ENCODE assay signal across 12 cellular contexts in the genomic region with DNA sequence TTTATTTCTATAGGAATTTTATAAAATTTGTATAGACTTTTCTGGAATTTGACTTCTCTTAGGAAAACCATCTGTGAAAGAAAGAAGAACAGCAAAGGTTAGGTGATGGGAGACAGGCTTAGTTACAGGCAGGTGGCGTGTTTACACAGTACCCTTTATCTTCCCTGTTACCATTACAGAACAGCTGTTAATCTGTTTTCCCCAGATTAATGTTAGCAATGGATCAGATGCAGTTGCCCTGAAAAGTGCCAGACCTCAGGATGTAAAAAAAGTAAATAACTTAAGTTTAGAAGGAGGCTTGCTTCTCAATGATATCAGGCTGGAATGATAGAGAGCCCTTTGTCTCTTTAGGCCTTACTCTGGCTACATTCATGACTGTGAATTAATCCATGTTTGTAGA.
A peak's percentile ranks its signal among the peaks of the same experiment; 100 is the strongest.
DNase-seq lines count a peak whose midpoint lies in the region; ATAC-seq and TF ChIP-seq lines count a peak whose summit lies in the region.
"Had no signal": no experiment of that assay in that cellular context is flagged by ENCODE, and none has a peak within 500 bp of the region (broad histone marks: within the 10 kb centered on the region; RNA-seq: fewer than 3 reads in every experiment).

No MANE protein-coding gene starts in this region.

- H3K36me3 ChIP-seq in neuron (ENCODE audit: insufficient read depth, low read length) = no peaks in the 10 kb centered on the region
- H3K36me3 ChIP-seq: BLaER1 treated with 17β-estradiol and CSF1 and Interleukin-3, amounts not matched to agents 10 nM and 100 nM had no signal

- H3K4me1 ChIP-seq in neuron (ENCODE audit: insufficient read depth, low read length) = no peaks in the 10 kb centered on the region
- H3K4me1 ChIP-seq: BLaER1 treated with 17β-estradiol and CSF1 and Interleukin-3, amounts not matched to agents 10 nM and 100 nM had no signal

- no peak overlapping the region for H3K4me3 ChIP-seq in neuron (ENCODE audit: low read length)
- H3K4me3 ChIP-seq: BLaER1 treated with 17β-estradiol and CSF1 and Interleukin-3, amounts not matched to agents 10 nM and 100 nM had no signal

- no peaks in the 10 kb centered on the region for H3K36me3 Mint-ChIP-seq in WTC11
- H3K36me3 Mint-ChIP-seq: CD8-positive, alpha-beta T cell had no signal

- no peaks in the 10 kb centered on the region for H3K9me3 ChIP-seq in neuron (ENCODE audit: low read length)
- H3K9me3 ChIP-seq: BLaER1 treated with 17β-estradiol and CSF1 and Interleukin-3, amounts not matched to agents 10 nM and 100 nM had no signal

- no peaks in the 10 kb centered on the region for H3K27me3 Mint-ChIP-seq in WTC11 (ENCODE audit: low read depth)

- ATAC-seq in WTC11 (no peak), GM21367 (IDR thresholded peaks at IDR 0.05; ENCODE audit: unreplicated experiment) (no peak)
- ATAC-seq: CD8-positive, alpha-beta T cell had no signal

- TF ChIP-seq CTCF in WTC11 (IDR thresholded peaks at IDR 0.05) = no peak

- CTCF ChIA-PET in WTC11 (lab: Charles Lee) = no interaction called here

- H2AFZ ChIP-seq in neuron (ENCODE audit: low read depth, low read length) = peak overlapping the region; percentile 54

- H3K4me3 Mint-ChIP-seq in WTC11 = no peak overlapping the region
- H3K4me3 Mint-ChIP-seq: CD8-positive, alpha-beta T cell; H9 had no signal

- H3K9me3 Mint-ChIP-seq in WTC11 = no peaks in the 10 kb centered on the region
- H3K9me3 Mint-ChIP-seq: H9 had no signal

- H3K27me3 ChIP-seq in neuron (ENCODE audit: insufficient read depth, low read length) = no peaks in the 10 kb centered on the region
- H3K27me3 ChIP-seq: BLaER1 treated with 17β-estradiol and CSF1 and Interleukin-3, amounts not matched to agents 10 nM and 100 nM had no signal

- POLR2A ChIA-PET in WTC11 (lab: Charles Lee) = no interaction called here

- peak; percentile 17 for DNase-seq in NCI-H748 (lab: John Stamatoyannopoulos, UW; ENCODE audit: unreplicated experiment)
- no peak for DNase-seq in NCI-H748 treated with DMSO at 0.1 percent for 48 hours (lab: John Stamatoyannopoulos, UW)
- DNase-seq in WTC11 (ENCODE audit: low spot score) = no peak
- DNase-seq in D341Med (ENCODE audit: low spot score) = no peak
- no peak for DNase-seq in head of caudate nucleus
- DNase-seq: Calu3; CD8-positive, alpha-beta T cell; H9; IMR-90 had no signal

- intact Hi-C loops in head of caudate nucleus (cut with DNase I) = no loop called here

- no peak overlapping the region for H3K27ac Mint-ChIP-seq in WTC11
- H3K27ac Mint-ChIP-seq: CD8-positive, alpha-beta T cell; H9 had no signal

- H3K4me1 Mint-ChIP-seq in WTC11 = peaks cover 25% of the 10 kb centered on the region

TF ChIP-seq in WTC11, 78 proteins besides CTCF, POLR2A, EP300 and RAD21:
- TF ChIP-seq TP53 (CRISPR knock-in tag; IDR thresholded peaks at IDR 0.05) = no peak
- 0 out of 2 replicates have a peak, but pooled peaks have one; percentile 46 for TF ChIP-seq RORB (CRISPR knock-in tag; IDR thresholded peaks at IDR 0.05)
